ENCODE assay signal across 25 cellular contexts in genomic region chr7:152897401-152897800, GRCh38.
DNase-seq lines count a peak whose midpoint lies in the region; ATAC-seq and TF ChIP-seq lines count a peak whose summit lies in the region.
"Had no signal": no experiment of that assay in that cellular context is flagged by ENCODE, and none has a peak within 500 bp of the region (broad histone marks: within the 10 kb centered on the region; RNA-seq: fewer than 3 reads in every experiment).

No MANE protein-coding gene starts in this region.

- peak overlapping the region; percentile 40 for H3K9ac ChIP-seq in trophoblast cell (ENCODE audit: low read length)
- H3K9ac ChIP-seq: BLaER1 had no signal

- H3K27me3 ChIP-seq in trophoblast cell (ENCODE audit: insufficient read depth, low read length) (no peaks in the 10 kb centered on the region), spleen (replicated peaks in 1 of 7) (peaks cover 0 to 28% (median 0%) of the 10 kb centered on the region in 7 donors)
- H3K27me3 ChIP-seq: BE2C, BLaER1 had no signal

- no peak for TF ChIP-seq POLR2A in spleen (IDR thresholded peaks at IDR 0.05)

- no peak overlapping the region for H4K8ac ChIP-seq in trophoblast cell (ENCODE audit: low read depth, low read length)

- H2BK12ac ChIP-seq in trophoblast cell (ENCODE audit: low read length): no peak overlapping the region

- no peak overlapping the region for H3K27ac Mint-ChIP-seq in activated CD8-positive, alpha-beta memory T cell treated with anti-CD3 and anti-CD28 coated beads, Interleukin-2, amount 10 ng/mL, durations not matched to agents 7 days and 5 days
- H3K27ac Mint-ChIP-seq: CD14-positive monocyte; CD4-positive, CD25-positive, alpha-beta regulatory T cell; CD8-positive, alpha-beta memory T cell had no signal

- H3K4me3 Mint-ChIP-seq in activated CD8-positive, alpha-beta memory T cell treated with anti-CD3 and anti-CD28 coated beads, Interleukin-2, amount 10 ng/mL, durations not matched to agents 7 days and 5 days: no peak overlapping the region
- H3K4me3 Mint-ChIP-seq: CD14-positive monocyte; CD4-positive, alpha-beta memory T cell; CD4-positive, CD25-positive, alpha-beta regulatory T cell; CD8-positive, alpha-beta memory T cell had no signal

- no peak for TF ChIP-seq CTCF in spleen (IDR thresholded peaks at IDR 0.05 in 8 of 11, conservative IDR thresholded peaks at IDR 0.05 in 3 of 11)

- H3K9me3 ChIP-seq in trophoblast cell (ENCODE audit: insufficient read depth, low read depth, low read length) (peaks cover 4% of the 10 kb centered on the region), spleen (no peaks in the 10 kb centered on the region)
- H3K9me3 ChIP-seq: BE2C, BLaER1 had no signal

- CTCF ChIA-PET in activated CD8-positive, alpha-beta memory T cell treated with anti-CD3 and anti-CD28 coated beads, Interleukin-2, amount 10 ng/mL, durations not matched to agents 7 days and 5 days (lab: Charles Lee): no interaction called here

- no peaks in the 10 kb centered on the region for H3K79me2 ChIP-seq in trophoblast cell (ENCODE audit: control insufficient read depth, insufficient read depth, low read length, poor library complexity)

- no peak overlapping the region for H4K91ac ChIP-seq in trophoblast cell (ENCODE audit: low read depth, low read length)

- H3K4me1 ChIP-seq in trophoblast cell (ENCODE audit: control insufficient read depth in 1 of 2, insufficient read depth in 2 of 2, low read length in 2 of 2): no peaks in the 10 kb centered on the region
- peaks cover 0 to 9% (median 5%) of the 10 kb centered on the region in 6 donors for H3K4me1 ChIP-seq in spleen
- H3K4me1 ChIP-seq: BE2C, BLaER1 had no signal

- DNase-seq in activated CD8-positive, alpha-beta memory T cell treated with anti-CD3 and anti-CD28 coated beads, Interleukin-2, amount 50 U/mL, for 48 hours: peak; percentile 20
- no peak for DNase-seq in activated CD8-positive, alpha-beta memory T cell treated with anti-CD3 and anti-CD28 coated beads, Interleukin-2, amount 10 ng/mL, durations not matched to agents 7 days and 5 days
- DNase-seq in mesenteric fat pad (ENCODE audit: low spot score) (peak; percentile 73), trophoblast cell (no peak), spleen (peak; percentile 53), T-helper 9 cell (no peak), NCI-H1105 treated with DMSO at 0.1 percent for 48 hours (lab: John Stamatoyannopoulos, UW) (no peak)
- DNase-seq: 8988T; ACHN; BE2C; C1 segment of cervical spinal cord; CD4-positive, alpha-beta memory T cell; CD4-positive, CD25-positive, alpha-beta regulatory T cell; CD8-positive, alpha-beta memory T cell; COR-L47; DMS 273 treated with DMSO at 0.1 percent for 48 hours; DMS153; DMS53; DMS79; DND-41; EL; GDM1 had no signal

- H3K4me3 ChIP-seq in trophoblast cell (ENCODE audit: low read depth, low read length) (no peak overlapping the region), spleen (no peak overlapping the region)
- H3K4me3 ChIP-seq: BLaER1, GM12878 had no signal

- no peaks in the 10 kb centered on the region for H3K79me1 ChIP-seq in trophoblast cell (ENCODE audit: low read length)

- no peak overlapping the region for H3K23ac ChIP-seq in trophoblast cell (ENCODE audit: low read length)

- no peak overlapping the region for H3K4me2 ChIP-seq in trophoblast cell (ENCODE audit: low read length)
- H3K4me2 ChIP-seq: BLaER1 had no signal

- H2AFZ ChIP-seq in trophoblast cell (ENCODE audit: insufficient read depth, low read length, poor library complexity): no peak overlapping the region

- H3K18ac ChIP-seq in trophoblast cell (ENCODE audit: low read length): no peak overlapping the region

- H3K36me3 Mint-ChIP-seq in activated CD8-positive, alpha-beta memory T cell treated with anti-CD3 and anti-CD28 coated beads, Interleukin-2, amount 10 ng/mL, durations not matched to agents 7 days and 5 days: no peaks in the 10 kb centered on the region
- H3K36me3 Mint-ChIP-seq: CD14-positive monocyte; CD4-positive, alpha-beta memory T cell; CD4-positive, CD25-positive, alpha-beta regulatory T cell had no signal

- no peaks in the 10 kb centered on the region for H3K27me3 Mint-ChIP-seq in activated CD8-positive, alpha-beta memory T cell treated with anti-CD3 and anti-CD28 coated beads, Interleukin-2, amount 10 ng/mL, durations not matched to agents 7 days and 5 days

- H3K4me1 Mint-ChIP-seq in activated CD8-positive, alpha-beta memory T cell treated with anti-CD3 and anti-CD28 coated beads, Interleukin-2, amount 10 ng/mL, durations not matched to agents 7 days and 5 days: no peaks in the 10 kb centered on the region
- H3K4me1 Mint-ChIP-seq: CD14-positive monocyte; CD8-positive, alpha-beta memory T cell had no signal

- no peak for ATAC-seq in activated CD8-positive, alpha-beta memory T cell treated with anti-CD3 and anti-CD28 coated beads, Interleukin-2, amount 10 ng/mL, durations not matched to agents 7 days and 5 days
- ATAC-seq: GM12878 had no signal

- intact Hi-C loops in spleen (cut with DNase I; ENCODE audit: low total_unique reads): no loop called here

- no CpG with 5 or more reads among the region's 12 CpGs for WGBS in trophoblast cell (ENCODE audit: extremely low coverage, insufficient coverage, insufficient read length)
- WGBS in spleen, 5 donors: 84 to 93% (median 91%) methylated on average over 12 of the region's 12 CpGs

- H2AK5ac ChIP-seq in trophoblast cell (ENCODE audit: low read length): no peak overlapping the region

- H2BK120ac ChIP-seq in trophoblast cell (ENCODE audit: insufficient read depth, low read length, poor library complexity): no peak overlapping the region

- H4K12ac ChIP-seq in trophoblast cell (ENCODE audit: low read depth, low read length): no peak overlapping the region

- no peak overlapping the region for H3K4ac ChIP-seq in trophoblast cell (ENCODE audit: low read depth, low read length)

- no peak overlapping the region for H3K27ac ChIP-seq in trophoblast cell (ENCODE audit: low read depth, low read length)
- H3K27ac ChIP-seq in spleen: no peak overlapping the region
- H3K27ac ChIP-seq: BLaER1 had no signal

- H3K14ac ChIP-seq in trophoblast cell (ENCODE audit: low read length): no peak overlapping the region

- H3K36me3 ChIP-seq in trophoblast cell (ENCODE audit: control insufficient read depth in 1 of 2, insufficient read depth in 2 of 2, low read length in 2 of 2) (no peaks in the 10 kb centered on the region), spleen (no peaks in the 10 kb centered on the region)
- H3K36me3 ChIP-seq: BE2C, BLaER1 had no signal

- no peaks in the 10 kb centered on the region for H3K9me3 Mint-ChIP-seq in activated CD8-positive, alpha-beta memory T cell treated with anti-CD3 and anti-CD28 coated beads, Interleukin-2, amount 10 ng/mL, durations not matched to agents 7 days and 5 days (ENCODE audit: low read depth)
- H3K9me3 Mint-ChIP-seq: CD8-positive, alpha-beta memory T cell had no signal

- no peak overlapping the region for H2BK5ac ChIP-seq in trophoblast cell (ENCODE audit: low read depth, low read length, poor library complexity)

Comparison
In these comparisons a context has a peak if more than half of its experiments do, and no peak if none do; other contexts are left out.
1. DNase-seq: peak in activated CD8-positive, alpha-beta memory T cell treated with anti-CD3 and anti-CD28 coated beads, Interleukin-2, amount 50 U/mL, for 48 hours (single experiment), mesenteric fat pad (single experiment) and spleen (single experiment); none in activated CD8-positive, alpha-beta memory T cell treated with anti-CD3 and anti-CD28 coated beads, Interleukin-2, amount 10 ng/mL, durations not matched to agents 7 days and 5 days (single experiment), trophoblast cell (0 of 2), T-helper 9 cell (single experiment) and NCI-H1105 treated with DMSO at 0.1 percent for 48 hours (single experiment).